Comparison of ENCODE assay signal across 9 cellular contexts in genomic region chr11:75349540-75350116, GRCh38. TPM values are rescaled to one million over a fixed set of nuclear protein-coding genes. Genes with fewer than 3 reads are reported as not detected.
DNase-seq lines count a peak whose midpoint lies in the region; ATAC-seq, FAIRE-seq and TF ChIP-seq lines count a peak whose summit lies in the region.
"Had no signal": no experiment of that assay in that cellular context is flagged by ENCODE, and none has a peak within 500 bp of the region (broad histone marks: within the 10 kb centered on the region; RNA-seq: fewer than 3 reads in every experiment).

No MANE protein-coding gene starts in this region.

- FAIRE-seq in pancreas (lab: Jason Lieb, UNC) = no peak

- DNase-seq in Calu3 (no peak), SK-N-MC (ENCODE audit: low read depth, low spot score) (no peak), esophagus squamous epithelium (lab: John Stamatoyannopoulos, UW) (no peak), pancreas (peak in 1 of 6 donors; percentile 56), NCI-H748 (lab: John Stamatoyannopoulos, UW; ENCODE audit: unreplicated experiment) (no peak)
- DNase-seq: midbrain had no signal

- peaks cover 63 to 85% (median 69%) of the 10 kb centered on the region in 3 donors for H3K4me1 ChIP-seq in esophagus squamous epithelium
- H3K4me1 ChIP-seq in pancreas = peaks cover 21 to 35% (median 27%) of the 10 kb centered on the region in 3 donors

- ATAC-seq in pancreas (no peak), GM18873 (IDR thresholded peaks at IDR 0.05; ENCODE audit: low FRiP score, unreplicated experiment) (no peak), HG03378 (IDR thresholded peaks at IDR 0.05; ENCODE audit: unreplicated experiment) (no peak), HG03135 (IDR thresholded peaks at IDR 0.05; ENCODE audit: unreplicated experiment) (no peak)

- no peaks in the 10 kb centered on the region for H3K9me3 Mint-ChIP-seq in Calu3 (ENCODE audit: low read depth, unreplicated experiment)

- H3K4me1 Mint-ChIP-seq in Calu3 (ENCODE audit: low read depth, unreplicated experiment) = peaks cover 46% of the 10 kb centered on the region

- CTCF ChIA-PET in Calu3 (lab: Charles Lee) = no interaction called here

- TSS peak; percentile 45 for BruUV-seq in Calu3 (replicated peaks; lab: Mats Ljungman, UMichigan)

- no peak for TF ChIP-seq CTCF in Calu3 (IDR thresholded peaks at IDR 0.05; ENCODE audit: unreplicated experiment)
- no peak for TF ChIP-seq CTCF in esophagus squamous epithelium (IDR thresholded peaks at IDR 0.05)
- TF ChIP-seq CTCF in pancreas (IDR thresholded peaks at IDR 0.05) = no peak

- intact Hi-C loops in Calu3 (cut with micrococcal nuclease; ENCODE audit: unreplicated experiment) (no loop called here), esophagus squamous epithelium (cut with DNase I) (no loop called here), pancreas (cut with DNase I) (loop anchor here in 1 of 3 donors (10.0 kb wide), 1 partner anchor 55 kb away; no protein-coding TSS in a partner anchor)

- peak overlapping the region; percentile 91; the same call in 1 of the 2 replicates for H3K4me3 ChIP-seq in SK-N-MC
- H3K4me3 ChIP-seq in esophagus squamous epithelium = peak overlapping the region in 3 of 4 donors; percentile 57 to 93 (median 79)
- peak overlapping the region in 2 of 4 donors; percentile 85 to 92 for H3K4me3 ChIP-seq in pancreas

- peak overlapping the region; percentile 61 for H3K27ac ChIP-seq in SK-N-MC
- H3K27ac ChIP-seq in esophagus squamous epithelium = peak overlapping the region; percentile 87 to 97 (median 92)
- peak overlapping the region; percentile 83 to 87 (median 85) for H3K27ac ChIP-seq in pancreas

- H3K9me3 ChIP-seq in SK-N-MC (ENCODE audit: low read depth, low read length) (no peaks in the 10 kb centered on the region), esophagus squamous epithelium (no peaks in the 10 kb centered on the region), pancreas (no peaks in the 10 kb centered on the region)

- H3K27me3 Mint-ChIP-seq in Calu3 (ENCODE audit: unreplicated experiment) = peaks cover 8% of the 10 kb centered on the region

- H3K36me3 Mint-ChIP-seq in Calu3 (ENCODE audit: insufficient read depth, unreplicated experiment) = peaks cover 21% of the 10 kb centered on the region

- no peaks in the 10 kb centered on the region for H3K27me3 ChIP-seq in esophagus squamous epithelium
- H3K27me3 ChIP-seq in pancreas = no peaks in the 10 kb centered on the region

- peak overlapping the region; percentile 88 for H3K4me3 Mint-ChIP-seq in Calu3 (ENCODE audit: low read depth, unreplicated experiment)

- no peak overlapping the region for H3K27ac Mint-ChIP-seq in Calu3 (ENCODE audit: unreplicated experiment)

- H3K36me3 ChIP-seq in SK-N-MC (ENCODE audit: insufficient read depth, low read length) = no peaks in the 10 kb centered on the region
- H3K36me3 ChIP-seq in esophagus squamous epithelium = no peaks in the 10 kb centered on the region
- no peaks in the 10 kb centered on the region for H3K36me3 ChIP-seq in pancreas

- no peak for TF ChIP-seq POLR2A in esophagus squamous epithelium (IDR thresholded peaks at IDR 0.05)

- H3K9ac ChIP-seq in SK-N-MC (ENCODE audit: insufficient read length) = peak overlapping the region; percentile 39

- 79 to 83% methylated on average over 2 to 3 of the region's 4 CpGs for WGBS in esophagus squamous epithelium, 2 donors
- WGBS in pancreas, 2 donors = 85 to 87% methylated on average over 4 of the region's 4 CpGs

RNA-seq across cellular contexts. Expression of gene ARRB1, which starts 1.8 kb away (rescaled TPM):
- 8.7 and 12.8 TPM in 2 replicates for total RNA-seq in Calu3 (2022)
- 10 to 100 TPM in 3 of 4 donors, 1 to 10 TPM in 1; 9.6 to 24.8 (median 17.8) TPM for total RNA-seq in esophagus squamous epithelium
- total RNA-seq in pancreas = 10 to 100 TPM; 30.3 to 68.1 (median 33.8) TPM
- 10 to 100 TPM in 1 of 2 donors, 1 to 10 TPM in 1; 7.8 to 12.7 TPM for polyA plus RNA-seq in pancreas

RNA-seq across cellular contexts. Expression of gene RPS3, which starts 49.7 kb away (rescaled TPM):
- total RNA-seq in Calu3 (2022) = 1,650 and 1,749 TPM in 2 replicates
- 1,000 to 10,000 TPM; 1,101 to 2,606 (median 1,579) TPM for total RNA-seq in esophagus squamous epithelium
- 1,000 to 10,000 TPM in 5 of 6 donors, 100 to 1,000 TPM in 1; 824 to 1,938 (median 1,523) TPM for total RNA-seq in pancreas
- 1,000 to 10,000 TPM; 1,208 to 1,382 TPM for polyA plus RNA-seq in pancreas
